In the genomic region with DNA sequence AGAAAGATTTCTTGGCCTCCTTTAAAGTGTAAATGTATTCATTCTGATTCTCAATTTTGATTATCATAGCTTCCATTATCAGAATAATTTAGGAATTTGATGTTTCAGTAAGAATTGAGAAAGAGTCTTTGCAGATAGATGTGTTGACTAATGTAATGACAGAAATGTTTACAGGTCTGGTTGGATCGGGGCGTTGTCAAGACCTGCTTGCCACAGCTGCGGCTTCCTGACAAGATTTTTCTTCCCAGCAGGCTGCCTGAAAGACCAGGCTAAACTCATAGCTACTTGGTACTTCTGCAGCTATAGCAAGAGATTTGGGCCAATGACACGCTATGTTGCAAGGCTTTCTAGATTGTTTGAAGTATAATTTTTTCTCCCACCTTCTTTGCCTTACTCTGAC, we compare ENCODE assay signal across 27 cellular contexts.
DNase-seq lines count a peak whose midpoint lies in the region; ATAC-seq lines count a peak whose summit lies in the region.
"Had no signal": no experiment of that assay in that cellular context is flagged by ENCODE, and none has a peak within 500 bp of the region (broad histone marks: within the 10 kb centered on the region; RNA-seq: fewer than 3 reads in every experiment).

No MANE protein-coding gene starts in this region.

- H3K27ac Mint-ChIP-seq in activated CD4-positive, alpha-beta memory T cell treated with anti-CD3 and anti-CD28 coated beads, Interleukin-2, amount 10 ng/mL, durations not matched to agents 7 days and 5 days: no peak overlapping the region
- H3K27ac Mint-ChIP-seq: activated CD4-positive, alpha-beta memory T cell treated with anti-CD3 and anti-CD28 coated beads for 36 hours; activated naive CD4-positive, alpha-beta T cell treated with anti-CD3 and anti-CD28 coated beads, Interleukin-2, amount 10 ng/mL, durations not matched to agents 7 days and 5 days; activated T-helper 17 cell treated with anti-CD3 and anti-CD28 coated beads, Interleukin-2, amount 50 U/mL, for 72 hours; CD4-positive, alpha-beta T cell; HFFc6; natural killer cell treated with Interleukin-12 subunit alpha and Interleukin-12 subunit beta and Interleukin-15 and Interleukin-18, amount 100 ng/mL, for 72 hours; T-helper 17 cell had no signal

- H3K36me3 Mint-ChIP-seq in activated CD4-positive, alpha-beta memory T cell treated with anti-CD3 and anti-CD28 coated beads, Interleukin-2, amount 10 ng/mL, durations not matched to agents 7 days and 5 days (ENCODE audit: low read depth): no peaks in the 10 kb centered on the region
- H3K36me3 Mint-ChIP-seq: activated CD4-positive, alpha-beta memory T cell treated with anti-CD3 and anti-CD28 coated beads for 36 hours; activated naive CD4-positive, alpha-beta T cell treated with anti-CD3 and anti-CD28 coated beads, Interleukin-2, amount 10 ng/mL, durations not matched to agents 7 days and 5 days; natural killer cell treated with Interleukin-12 subunit alpha and Interleukin-12 subunit beta and Interleukin-15 and Interleukin-18, amount 100 ng/mL, for 72 hours had no signal

- CTCF ChIA-PET in activated CD4-positive, alpha-beta memory T cell treated with anti-CD3 and anti-CD28 coated beads, Interleukin-2, amount 10 ng/mL, durations not matched to agents 7 days and 5 days (lab: Charles Lee): no interaction called here

- ATAC-seq in GM18873 (IDR thresholded peaks at IDR 0.05; ENCODE audit: low FRiP score, unreplicated experiment): peak; percentile 2
- peak; percentile 3 for ATAC-seq in GM21423 (IDR thresholded peaks at IDR 0.05; ENCODE audit: unreplicated experiment)
- ATAC-seq in HG03354 (IDR thresholded peaks at IDR 0.05; ENCODE audit: poor library complexity, severe bottlenecking, unreplicated experiment): peak; percentile 13
- ATAC-seq: body of pancreas; gastrocnemius medialis; natural killer cell treated with Interleukin-12 subunit alpha and Interleukin-12 subunit beta and Interleukin-15 and Interleukin-18, amount 100 ng/mL, for 72 hours; T-helper 17 cell had no signal

- no peaks in the 10 kb centered on the region for H3K27me3 Mint-ChIP-seq in activated CD4-positive, alpha-beta memory T cell treated with anti-CD3 and anti-CD28 coated beads, Interleukin-2, amount 10 ng/mL, durations not matched to agents 7 days and 5 days
- H3K27me3 Mint-ChIP-seq: activated CD4-positive, alpha-beta memory T cell treated with anti-CD3 and anti-CD28 coated beads for 36 hours; activated naive CD4-positive, alpha-beta T cell treated with anti-CD3 and anti-CD28 coated beads, Interleukin-2, amount 10 ng/mL, durations not matched to agents 7 days and 5 days; activated T-helper 17 cell treated with anti-CD3 and anti-CD28 coated beads, Interleukin-2, amount 50 U/mL, for 72 hours; CD4-positive, alpha-beta T cell; natural killer cell treated with Interleukin-12 subunit alpha and Interleukin-12 subunit beta and Interleukin-15 and Interleukin-18, amount 100 ng/mL, for 72 hours; T-helper 17 cell had no signal

- DNase-seq in epithelial cell of prostate (ENCODE audit: low read depth, low spot score): no peak
- no peak for DNase-seq in NCI-H1436 (lab: John Stamatoyannopoulos, UW)
- DNase-seq in activated CD4-positive, alpha-beta memory T cell treated with anti-CD3 and anti-CD28 coated beads, Interleukin-2, amount 10 ng/mL, durations not matched to agents 7 days and 5 days: no peak
- DNase-seq in NCI-H1930 (lab: John Stamatoyannopoulos, UW): no peak
- no peak for DNase-seq in RKO (ENCODE audit: low spot score)
- DNase-seq: activated CD4-positive, alpha-beta memory T cell treated with anti-CD3 and anti-CD28 coated beads for 36 hours; activated CD4-positive, CD25-positive, alpha-beta regulatory T cell treated with anti-CD3 and anti-CD28 coated beads, Interleukin-2, amount 50 U/mL, for 72 hours; activated CD8-positive, alpha-beta memory T cell treated with anti-CD3 and anti-CD28 coated beads, Interleukin-2, amount 50 U/mL, for 48 hours; activated naive CD4-positive, alpha-beta T cell treated with anti-CD3 and anti-CD28 coated beads, Interleukin-2, amount 10 ng/mL, durations not matched to agents 7 days and 5 days; adrenal gland; AML-193; body of pancreas; CD4-positive, alpha-beta T cell; dorsolateral prefrontal cortex; gastrocnemius medialis; HFFc6; NCI-H146; NCI-H748 treated with DMSO at 0.1 percent for 48 hours; OCI-M1; stimulated activated CD4-positive, alpha-beta T cell treated with anti-CD3 and anti-CD28 coated beads, Interleukin-4, amount 100 ng/mL, for 24 hours; T-helper 17 cell; transverse colon had no signal

- POLR2A ChIA-PET in activated CD4-positive, alpha-beta memory T cell treated with anti-CD3 and anti-CD28 coated beads, Interleukin-2, amount 10 ng/mL, durations not matched to agents 7 days and 5 days (lab: Charles Lee): no interaction called here

- H3K9me3 Mint-ChIP-seq in activated CD4-positive, alpha-beta memory T cell treated with anti-CD3 and anti-CD28 coated beads, Interleukin-2, amount 10 ng/mL, durations not matched to agents 7 days and 5 days: no peaks in the 10 kb centered on the region
- H3K9me3 Mint-ChIP-seq: activated naive CD4-positive, alpha-beta T cell treated with anti-CD3 and anti-CD28 coated beads, Interleukin-2, amount 10 ng/mL, durations not matched to agents 7 days and 5 days; CD4-positive, alpha-beta T cell had no signal

- no peak overlapping the region for H3K4me3 Mint-ChIP-seq in activated CD4-positive, alpha-beta memory T cell treated with anti-CD3 and anti-CD28 coated beads, Interleukin-2, amount 10 ng/mL, durations not matched to agents 7 days and 5 days
- H3K4me3 Mint-ChIP-seq: activated CD4-positive, alpha-beta memory T cell treated with anti-CD3 and anti-CD28 coated beads for 36 hours; activated naive CD4-positive, alpha-beta T cell treated with anti-CD3 and anti-CD28 coated beads, Interleukin-2, amount 10 ng/mL, durations not matched to agents 7 days and 5 days; activated T-helper 17 cell treated with anti-CD3 and anti-CD28 coated beads, Interleukin-2, amount 50 U/mL, for 72 hours; CD4-positive, alpha-beta T cell; HFFc6; natural killer cell treated with Interleukin-12 subunit alpha and Interleukin-12 subunit beta and Interleukin-15 and Interleukin-18, amount 100 ng/mL, for 72 hours; T-helper 17 cell had no signal

- H3K27ac ChIP-seq in epithelial cell of prostate: peak overlapping the region; percentile 50
- H3K27ac ChIP-seq: adrenal gland, body of pancreas, dorsolateral prefrontal cortex, gastrocnemius medialis, transverse colon had no signal

- no peaks in the 10 kb centered on the region for H3K4me1 Mint-ChIP-seq in activated CD4-positive, alpha-beta memory T cell treated with anti-CD3 and anti-CD28 coated beads, Interleukin-2, amount 10 ng/mL, durations not matched to agents 7 days and 5 days
- H3K4me1 Mint-ChIP-seq: activated naive CD4-positive, alpha-beta T cell treated with anti-CD3 and anti-CD28 coated beads, Interleukin-2, amount 10 ng/mL, durations not matched to agents 7 days and 5 days; activated T-helper 17 cell treated with anti-CD3 and anti-CD28 coated beads, Interleukin-2, amount 50 U/mL, for 72 hours; T-helper 17 cell had no signal
